Comparison of ENCODE assay signal across 2 cellular contexts in genomic region chr19:58469241-58470013, GRCh38.
TF ChIP-seq lines count a peak whose summit lies in the region.

No MANE protein-coding gene starts in this region.

TF ChIP-seq in SK-N-SH, 30 proteins besides CTCF, POLR2A, EP300 and RAD21 (continued from another document):
- TF ChIP-seq ZBTB33 (IDR thresholded peaks at IDR 0.05; ENCODE audit: borderline replicate concordance, low read depth) (no peak), PBX3 (IDR thresholded peaks at IDR 0.05) (no peak), MAX (IDR thresholded peaks at IDR 0.05; ENCODE audit: low read depth) (no peak), CHD2 (IDR thresholded peaks at IDR 0.05; ENCODE audit: low read length, partially characterized antibody) (no peak), SMC3 (IDR thresholded peaks at IDR 0.05; ENCODE audit: low read depth, low read length) (no peak), POLR2AphosphoS5 (IDR thresholded peaks at IDR 0.05; ENCODE audit: low read depth, low read length) (no peak), TAF1 (IDR thresholded peaks at IDR 0.05; ENCODE audit: borderline replicate concordance, low read depth, low read length) (no peak)

TF ChIP-seq in SK-N-SH treated with all-trans-retinoic acid at 6 μM for 48 hours, 23 proteins besides CTCF, POLR2A, EP300 and RAD21:
- TF ChIP-seq CREB5 (CRISPR knock-in tag; IDR thresholded peaks at IDR 0.05; ENCODE audit: low read depth) (no peak), GLIS3 (CRISPR knock-in tag; IDR thresholded peaks at IDR 0.05) (no peak), POU6F1 (CRISPR knock-in tag; IDR thresholded peaks at IDR 0.05; ENCODE audit: borderline replicate concordance, low read depth) (no peak), TOX (CRISPR knock-in tag; IDR thresholded peaks at IDR 0.05; ENCODE audit: borderline replicate concordance) (no peak), RARB (CRISPR knock-in tag; IDR thresholded peaks at IDR 0.05) (no peak), ZFP3 (CRISPR knock-in tag; IDR thresholded peaks at IDR 0.05) (no peak), ARNTL (CRISPR knock-in tag; IDR thresholded peaks at IDR 0.05; ENCODE audit: borderline replicate concordance, low read depth) (no peak), ESRRG (CRISPR knock-in tag; IDR thresholded peaks at IDR 0.05) (no peak), ZNF8 (CRISPR knock-in tag; IDR thresholded peaks at IDR 0.05) (no peak), CSDC2 (CRISPR knock-in tag; IDR thresholded peaks at IDR 0.05) (no peak), TSHZ2 (CRISPR knock-in tag; IDR thresholded peaks at IDR 0.05) (no peak), PPARA (CRISPR knock-in tag; IDR thresholded peaks at IDR 0.05; ENCODE audit: borderline replicate concordance) (no peak), ZNF70 (CRISPR knock-in tag; IDR thresholded peaks at IDR 0.05) (no peak), SNAI2 (CRISPR knock-in tag; IDR thresholded peaks at IDR 0.05) (no peak), ISL1 (CRISPR knock-in tag; IDR thresholded peaks at IDR 0.05) (no peak), ZNF565 (CRISPR knock-in tag; conservative IDR thresholded peaks at IDR 0.05; ENCODE audit: low read depth) (no peak), OSR1 (CRISPR knock-in tag; IDR thresholded peaks at IDR 0.05) (no peak), ZC3H10 (CRISPR knock-in tag; IDR thresholded peaks at IDR 0.05) (no peak)
